18 cellular contexts compared by ENCODE assay signal in genomic region chr1:180915426-180915965, GRCh38. TPM values are rescaled to one million over a fixed set of nuclear protein-coding genes. Genes with fewer than 3 reads are reported as not detected.
DNase-seq lines count a peak whose midpoint lies in the region; ATAC-seq and TF ChIP-seq lines count a peak whose summit lies in the region.
"Had no signal": no experiment of that assay in that cellular context is flagged by ENCODE, and none has a peak within 500 bp of the region (broad histone marks: within the 10 kb centered on the region; RNA-seq: fewer than 3 reads in every experiment).

No MANE protein-coding gene starts in this region.

- no peak overlapping the region for H3K4me3 Mint-ChIP-seq in natural killer cell treated with Interleukin-12 subunit alpha and Interleukin-12 subunit beta and Interleukin-15 and Interleukin-18, amount 100 ng/mL, for 72 hours
- H3K4me3 Mint-ChIP-seq in natural killer cell = no peak overlapping the region
- H3K4me3 Mint-ChIP-seq in glutamatergic neuron (ENCODE audit: unreplicated experiment) = peak overlapping the region; percentile 20
- H3K4me3 Mint-ChIP-seq: CD4-positive, CD25-positive, alpha-beta regulatory T cell; CD8-positive, alpha-beta memory T cell; H9 had no signal

- no peaks in the 10 kb centered on the region for H3K27me3 ChIP-seq in osteoblast (ENCODE audit: insufficient read depth, low read length)
- H3K27me3 ChIP-seq in mesendoderm (ENCODE audit: insufficient read depth, low read length, poor library complexity) = no peaks in the 10 kb centered on the region
- H3K27me3 ChIP-seq: BE2C had no signal

- no peak overlapping the region for H2AK5ac ChIP-seq in mesendoderm (ENCODE audit: low read length)

- H2AFZ ChIP-seq in osteoblast (ENCODE audit: low read length) = no peak overlapping the region

- no peak overlapping the region for H3K4me2 ChIP-seq in osteoblast (ENCODE audit: insufficient read depth, low read length)
- H3K4me2 ChIP-seq in mesendoderm (ENCODE audit: low read length) = no peak overlapping the region

- H3K27me3 Mint-ChIP-seq in natural killer cell treated with Interleukin-12 subunit alpha and Interleukin-12 subunit beta and Interleukin-15 and Interleukin-18, amount 100 ng/mL, for 72 hours = peaks cover 17 to 25% of the 10 kb centered on the region in 2 donors
- H3K27me3 Mint-ChIP-seq in natural killer cell (ENCODE audit: low read depth in 2 of 2) (peaks cover 18 to 21% of the 10 kb centered on the region in 2 donors), glutamatergic neuron (ENCODE audit: unreplicated experiment) (peaks cover 6% of the 10 kb centered on the region)

- TF ChIP-seq CTCF in natural killer cell (IDR thresholded peaks at IDR 0.05) = no peak
- TF ChIP-seq CTCF in glutamatergic neuron (IDR thresholded peaks at IDR 0.05; ENCODE audit: partially characterized antibody, unreplicated experiment) = no peak
- TF ChIP-seq CTCF in osteoblast (IDR thresholded peaks at IDR 0.05; ENCODE audit: extremely low read depth, low read depth, low read length) = no peak

- no peak overlapping the region for H2BK5ac ChIP-seq in mesendoderm (ENCODE audit: low read length)

- no peak overlapping the region for H2BK120ac ChIP-seq in mesendoderm (ENCODE audit: low read depth, low read length)

- H3K79me2 ChIP-seq in osteoblast (ENCODE audit: insufficient read depth, low read length) (peaks cover 17% of the 10 kb centered on the region), mesendoderm (ENCODE audit: control insufficient read depth, insufficient read depth, low read length) (no peaks in the 10 kb centered on the region)

- no peak overlapping the region for H4K5ac ChIP-seq in mesendoderm (ENCODE audit: low read length)

- H3K36me3 Mint-ChIP-seq in natural killer cell treated with Interleukin-12 subunit alpha and Interleukin-12 subunit beta and Interleukin-15 and Interleukin-18, amount 100 ng/mL, for 72 hours = no peaks in the 10 kb centered on the region
- H3K36me3 Mint-ChIP-seq in natural killer cell = no peaks in the 10 kb centered on the region
- H3K36me3 Mint-ChIP-seq in glutamatergic neuron (ENCODE audit: unreplicated experiment) = no peaks in the 10 kb centered on the region
- H3K36me3 Mint-ChIP-seq: CD4-positive, CD25-positive, alpha-beta regulatory T cell; CD8-positive, alpha-beta memory T cell had no signal

- H3K4ac ChIP-seq in mesendoderm (ENCODE audit: low read depth, low read length) = no peak overlapping the region

- H3K9ac ChIP-seq in mesendoderm (ENCODE audit: low read length) = no peak overlapping the region

- H3K79me1 ChIP-seq in mesendoderm (ENCODE audit: low read length) = no peaks in the 10 kb centered on the region

- no peaks in the 10 kb centered on the region for H3K9me3 ChIP-seq in osteoblast (ENCODE audit: low read depth, low read length)
- H3K9me3 ChIP-seq: BE2C had no signal

- H4K8ac ChIP-seq in mesendoderm (ENCODE audit: low read depth, low read length) = no peak overlapping the region

- WGBS in mesendoderm (ENCODE audit: extremely low coverage, insufficient coverage, low lambda C conversion rate) = no CpG with 5 or more reads among the region's 11 CpGs

- ATAC-seq in natural killer cell treated with Interleukin-12 subunit alpha and Interleukin-12 subunit beta and Interleukin-15 and Interleukin-18, amount 100 ng/mL, for 72 hours = no peak
- no peak for ATAC-seq in natural killer cell

- no peaks in the 10 kb centered on the region for H3K9me3 Mint-ChIP-seq in natural killer cell treated with Interleukin-12 subunit alpha and Interleukin-12 subunit beta and Interleukin-15 and Interleukin-18, amount 100 ng/mL, for 72 hours
- H3K9me3 Mint-ChIP-seq in natural killer cell (no peaks in the 10 kb centered on the region), glutamatergic neuron (ENCODE audit: unreplicated experiment) (peaks cover 4% of the 10 kb centered on the region)
- H3K9me3 Mint-ChIP-seq: CD8-positive, alpha-beta memory T cell; H9 had no signal

- intact Hi-C loops in natural killer cell (cut with micrococcal nuclease) = no loop called here

- no peak overlapping the region for H3K56ac ChIP-seq in mesendoderm (ENCODE audit: low read length)

- no peaks in the 10 kb centered on the region for H4K20me1 ChIP-seq in osteoblast (ENCODE audit: insufficient read depth, low read length)

- H3K27ac ChIP-seq in osteoblast (ENCODE audit: low read depth, low read length) (no peak overlapping the region), mesendoderm (ENCODE audit: low read depth, low read length) (no peak overlapping the region)

- H3K18ac ChIP-seq in mesendoderm (ENCODE audit: low read length) = no peak overlapping the region

- peak; percentile 39 for DNase-seq in natural killer cell treated with Interleukin-12 subunit alpha and Interleukin-12 subunit beta and Interleukin-15 and Interleukin-18, amount 100 ng/mL, for 72 hours (ENCODE audit: low spot score)
- DNase-seq in natural killer cell (no peak), glutamatergic neuron (no peak), osteoblast (ENCODE audit: insufficient read length, low spot score, missing footprints) (peak; percentile 66), NCI-H524 treated with DMSO at 0.1 percent for 48 hours (lab: John Stamatoyannopoulos, UW) (no peak), NCI-H748 (lab: John Stamatoyannopoulos, UW; ENCODE audit: unreplicated experiment) (no peak), mesendoderm (no peak)
- DNase-seq: 8988T; BE2C; C1 segment of cervical spinal cord; CD4-positive, CD25-positive, alpha-beta regulatory T cell; CD8-positive, alpha-beta memory T cell; COR-L47; DMS 273 treated with DMSO at 0.1 percent for 48 hours; DMS53; DND-41; EL; H9 had no signal

- no peak overlapping the region for H3K27ac Mint-ChIP-seq in natural killer cell treated with Interleukin-12 subunit alpha and Interleukin-12 subunit beta and Interleukin-15 and Interleukin-18, amount 100 ng/mL, for 72 hours
- H3K27ac Mint-ChIP-seq in natural killer cell (no peak overlapping the region), glutamatergic neuron (ENCODE audit: unreplicated experiment) (peak overlapping the region; percentile 48)
- H3K27ac Mint-ChIP-seq: CD4-positive, CD25-positive, alpha-beta regulatory T cell; H9 had no signal

- no peak overlapping the region for H3K4me3 ChIP-seq in osteoblast (ENCODE audit: insufficient read depth, low read length)
- no peak overlapping the region for H3K4me3 ChIP-seq in mesendoderm (ENCODE audit: low read length)

- H3K23ac ChIP-seq in mesendoderm (ENCODE audit: low read length) = no peak overlapping the region

- no peak overlapping the region for H2BK15ac ChIP-seq in mesendoderm (replicated peaks; ENCODE audit: low read depth)

- peaks cover 13% of the 10 kb centered on the region for H3K4me1 ChIP-seq in osteoblast (ENCODE audit: insufficient read depth, low read length)
- peaks cover 3% of the 10 kb centered on the region for H3K4me1 ChIP-seq in mesendoderm (ENCODE audit: control insufficient read depth, low read depth, low read length)
- H3K4me1 ChIP-seq: BE2C had no signal

- H3K36me3 ChIP-seq in osteoblast (ENCODE audit: insufficient read depth, low read length) = peaks cover 15% of the 10 kb centered on the region
- no peaks in the 10 kb centered on the region for H3K36me3 ChIP-seq in mesendoderm (ENCODE audit: control insufficient read depth, insufficient read depth, low read length)
- H3K36me3 ChIP-seq: BE2C had no signal

- H3K4me1 Mint-ChIP-seq in natural killer cell treated with Interleukin-12 subunit alpha and Interleukin-12 subunit beta and Interleukin-15 and Interleukin-18, amount 100 ng/mL, for 72 hours (ENCODE audit: low read depth in 2 of 2) = no peaks in the 10 kb centered on the region
- H3K4me1 Mint-ChIP-seq in natural killer cell = peaks cover 0 to 3% of the 10 kb centered on the region in 2 donors
- peaks cover 29% of the 10 kb centered on the region for H3K4me1 Mint-ChIP-seq in glutamatergic neuron (ENCODE audit: low read depth, unreplicated experiment)

RNA-seq across cellular contexts. Expression of gene KIAA1614, which starts 2.8 kb away (rescaled TPM):
- total RNA-seq in natural killer cell treated with Interleukin-12 subunit alpha and Interleukin-12 subunit beta and Interleukin-15 and Interleukin-18, amount 100 ng/mL, for 72 hours = under 1 TPM; 0.22 to 0.67 TPM
- total RNA-seq in natural killer cell = under 1 TPM; 0.09 to 0.80 (median 0.40) TPM
- total RNA-seq in glutamatergic neuron (ENCODE audit: unreplicated experiment) = 4.1 TPM
- total RNA-seq in osteoblast = 11.8 and 12.7 TPM in 2 replicates
- 1.8 TPM for polyA plus RNA-seq in mesendoderm (2013, experiment 1 of 2)
- polyA plus RNA-seq in mesendoderm (2013, experiment 2 of 2) = 2.1 TPM

Comparison
In these comparisons a context has a peak if more than half of its experiments do, and no peak if none do; other contexts are left out.
1. DNase-seq: peak in natural killer cell treated with Interleukin-12 subunit alpha and Interleukin-12 subunit beta and Interleukin-15 and Interleukin-18, amount 100 ng/mL, for 72 hours (single experiment) and osteoblast (single experiment); none in natural killer cell (single experiment), glutamatergic neuron (single experiment), NCI-H524 treated with DMSO at 0.1 percent for 48 hours (single experiment), NCI-H748 (single experiment) and mesendoderm (single experiment).